In the genomic region with DNA sequence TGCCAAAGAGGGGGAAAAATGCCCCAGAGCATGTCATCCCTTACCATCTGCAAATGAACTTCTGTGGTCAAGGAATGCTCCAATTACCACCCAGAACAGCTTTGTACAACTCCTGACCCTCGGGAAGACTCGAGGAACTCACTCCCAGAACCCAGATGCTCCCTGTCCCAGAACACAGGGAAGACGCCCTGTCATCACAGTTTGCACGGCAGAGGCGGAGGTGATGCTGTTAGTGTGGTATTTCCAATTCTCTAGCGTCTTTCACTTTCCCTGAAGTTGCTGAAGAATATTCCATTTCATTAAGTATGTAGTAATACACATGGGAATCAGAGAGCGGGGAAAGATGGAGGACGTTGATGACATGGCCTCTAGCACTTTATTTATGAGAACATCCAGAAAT, we compare ENCODE assay signal across 9 cellular contexts.
"Had no signal": no experiment of that assay in that cellular context is flagged by ENCODE, and none has a peak within 500 bp of the region (broad histone marks: within the 10 kb centered on the region; RNA-seq: fewer than 3 reads in every experiment).

No MANE protein-coding gene starts in this region.

- FAIRE-seq: HTR-8/SVneo, K562 had no signal

- H3K4me3 ChIP-seq: GM23248, HAP-1, K562 had no signal

- ATAC-seq: HCT116, K562 had no signal

- H3K36me3 ChIP-seq: HAP-1 had no signal

- DNase-seq: GM23248, GOT3, H7, HFFc6, IMR-90 had no signal
